In the genomic region with DNA sequence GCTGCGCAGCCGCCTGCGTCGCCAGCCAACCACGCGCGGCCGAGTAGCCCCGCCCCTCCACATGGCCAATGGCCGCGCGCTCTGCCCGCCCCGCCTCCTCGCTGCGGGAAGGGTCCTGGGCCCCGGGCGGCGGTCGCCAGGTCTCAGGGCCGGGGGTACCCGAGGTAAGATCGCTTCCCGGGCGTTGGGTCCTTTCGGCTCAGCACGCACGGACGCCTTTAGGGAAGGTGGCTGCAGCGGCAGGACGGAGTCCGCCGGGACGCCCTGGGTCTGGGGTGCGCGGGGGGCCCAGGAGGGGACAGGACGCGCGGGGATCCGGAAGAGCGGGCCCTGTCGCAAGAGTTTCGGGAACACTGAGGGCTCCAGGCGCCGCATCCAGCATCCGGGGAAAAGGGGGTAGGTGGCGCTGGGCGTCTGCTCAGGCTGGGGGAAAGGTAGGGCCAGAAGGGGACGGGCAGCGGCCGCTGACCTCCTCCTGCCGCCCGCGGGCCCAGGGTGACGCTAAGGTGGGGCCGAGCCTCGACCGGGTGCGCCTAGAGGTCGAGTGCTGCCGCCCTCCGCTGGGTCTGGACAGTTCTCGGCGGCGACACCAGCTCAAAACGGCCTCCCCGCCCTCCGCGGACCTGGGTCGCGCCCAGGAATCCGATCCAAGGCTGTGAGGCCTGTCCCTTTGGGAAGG, we compare ENCODE assay signal across 8 cellular contexts. TPM values are rescaled to one million over a fixed set of nuclear protein-coding genes. Genes with fewer than 3 reads are reported as not detected.
A peak's percentile ranks its signal among the peaks of the same experiment; 100 is the strongest.
DNase-seq lines count a peak whose midpoint lies in the region; ATAC-seq and TF ChIP-seq lines count a peak whose summit lies in the region.

Gene MAVS (plus strand): TSS at position 95 of the 679 bp plus-strand sequence. CDS start 7,791 bp downstream, outside the sequence.

- peak within 1 kb of the TSS; percentile 71 to 77 for H3K27ac ChIP-seq in aorta (ENCODE audit: low read depth in 1 of 2, low read length in 2 of 2)

- H3K4me3 ChIP-seq in astrocyte of the cerebellum (ENCODE audit: low read depth, low read length) (peak within 1 kb of the TSS; percentile 92), aorta (ENCODE audit: low read length in 2 of 2) (peak within 1 kb of the TSS; percentile 22 to 92)

- peak; percentile 69 for DNase-seq in NCI-H1694 treated with DMSO at 0.1 percent for 48 hours (lab: John Stamatoyannopoulos, UW)
- peak; percentile 51 for DNase-seq in T1000 (lab: John Stamatoyannopoulos, UW)
- DNase-seq in astrocyte of the cerebellum (ENCODE audit: low read depth) = no peak
- peak; percentile 95 for DNase-seq in hepatic stellate cell (ENCODE audit: low spot score)
- DNase-seq in retina = peak; percentile 93
- DNase-seq in aorta = peak; percentile 92 to 96

- intact Hi-C loops in aorta (cut with DNase I) = loop anchor here (10.0 kb wide), 3 partner anchors 62 to 172 kb away; partner anchors contain the start of genes ADAM33 (in 1 of the 2), CENPB (in 1 of the 2) and SPEF1 (in 1 of the 2)

- in situ Hi-C loops in astrocyte of the cerebellum (cut with HindIII; ENCODE audit: low sequenced_read_pairs) = no loop called here

- no peaks in the 10 kb centered on the region for H3K4me1 ChIP-seq in aorta (ENCODE audit: control insufficient read depth in 1 of 2, insufficient read depth in 2 of 2, low read length in 2 of 2)

- no peaks in the 10 kb centered on the region for H3K9me3 ChIP-seq in aorta (ENCODE audit: control insufficient read depth, low read length)

- WGBS in aorta, 2 donors = 0% methylated on average over 50 to 72 of the region's 72 CpGs

- H3K36me3 ChIP-seq in aorta (ENCODE audit: control insufficient read depth in 1 of 2, insufficient read depth in 2 of 2, low read length in 1 of 2) = no peaks in the 10 kb centered on the region

- no peaks in the 10 kb centered on the region for H3K27me3 ChIP-seq in aorta (ENCODE audit: control insufficient read depth in 1 of 2, insufficient read depth in 2 of 2, low read length in 1 of 2)

- TF ChIP-seq CTCF in astrocyte of the cerebellum (IDR thresholded peaks at IDR 0.05; ENCODE audit: low read depth, low read length, missing control alignments) = no peak

- ATAC-seq in GM18502 (IDR thresholded peaks at IDR 0.05; ENCODE audit: poor library complexity, unreplicated experiment) (peak; percentile 89), HG02884 (IDR thresholded peaks at IDR 0.05; ENCODE audit: unreplicated experiment) (peak; percentile 82), aorta (ENCODE audit: low FRiP score) (peak; percentile 97)

RNA-seq across cellular contexts. Expression of gene MAVS, which starts in this region (rescaled TPM):
- total RNA-seq in aorta = 10 to 100 TPM; 33.4 to 36.1 TPM
- polyA plus RNA-seq in aorta = 10 to 100 TPM; 11.1 to 14.6 TPM
